8 cellular contexts compared by ENCODE assay signal in the genomic region with DNA sequence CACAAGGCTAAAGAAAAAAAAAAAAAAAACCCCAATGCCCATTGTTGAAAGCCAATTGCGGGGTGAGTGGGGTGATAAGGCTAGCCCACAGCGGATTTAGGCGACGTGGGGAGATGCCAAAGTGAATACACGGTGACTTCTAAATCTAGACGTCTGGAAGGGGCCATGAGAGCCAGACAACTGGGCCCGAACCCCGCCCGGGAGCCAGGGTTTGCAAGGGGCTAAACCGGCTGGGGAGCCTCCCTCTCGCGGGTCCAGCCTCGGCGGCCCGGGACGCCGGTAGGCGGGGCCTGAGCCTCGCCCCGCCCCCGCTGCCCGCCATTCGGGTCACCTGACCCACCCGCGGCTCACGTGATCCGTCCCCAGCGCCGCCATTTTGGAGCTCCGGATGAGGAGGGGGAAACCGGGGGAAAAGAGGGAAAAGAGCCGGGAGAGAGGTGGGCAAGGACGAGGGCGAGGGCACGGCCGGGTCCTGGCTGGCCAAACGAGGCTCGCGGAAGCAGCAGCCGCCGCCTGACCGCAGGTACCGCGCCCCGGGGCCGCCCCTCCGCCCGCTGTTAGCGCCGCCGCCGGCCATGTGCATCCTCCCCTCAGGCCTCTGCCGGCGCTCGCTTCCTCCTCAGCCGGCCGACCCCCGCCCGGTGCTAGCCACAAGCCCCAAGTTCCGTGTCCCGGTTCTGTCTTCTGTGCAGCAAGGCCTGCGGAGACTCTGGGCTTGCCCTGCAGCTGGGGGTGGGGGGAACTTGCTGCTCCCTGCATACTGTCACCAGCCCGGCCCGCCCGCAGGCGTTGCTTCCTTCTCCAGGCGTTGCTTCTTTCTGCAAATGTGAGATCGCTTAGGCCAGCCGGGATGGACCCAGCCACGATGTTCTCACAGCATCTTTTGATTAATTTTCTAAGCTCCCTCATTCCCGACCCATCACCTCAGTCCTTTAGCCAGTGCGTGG. TPM values are rescaled to one million over a fixed set of nuclear protein-coding genes. Genes with fewer than 3 reads are reported as not detected.
DNase-seq lines count a peak whose midpoint lies in the region; ATAC-seq, FAIRE-seq and TF ChIP-seq lines count a peak whose summit lies in the region.

Gene ZNF507 (plus strand): TSS at position 350 of the 947 bp plus-strand sequence. CDS start 7,221 bp downstream, outside the sequence.

- peak within 1 kb of the TSS; percentile 95 for H3K9ac ChIP-seq in adipocyte (ENCODE audit: low read length)

- peaks cover 26% of the 10 kb centered on the region for H3K4me1 ChIP-seq in adipocyte (ENCODE audit: control insufficient read depth, insufficient read depth, low read length)
- peaks cover 0 to 42% (median 35%) of the 10 kb centered on the region in 9 donors for H3K4me1 ChIP-seq in heart right ventricle

- H3K4me3 Mint-ChIP-seq in T-cell (peak within 1 kb of the TSS; percentile 86 to 98 (median 95)), type B pancreatic cell (peak within 1 kb of the TSS; percentile 94)

- peak; percentile 83 for ATAC-seq in HG02623 (IDR thresholded peaks at IDR 0.05; ENCODE audit: unreplicated experiment)
- ATAC-seq in T-cell (replicated peaks in 1 of 4) = peak; percentile 85 to 91 (median 88)
- ATAC-seq in heart right ventricle = peak; percentile 94 to 99 (median 97)

- H3K9me3 ChIP-seq in adipocyte (ENCODE audit: control insufficient read depth, low read length) (no peaks in the 10 kb centered on the region), heart right ventricle (no peaks in the 10 kb centered on the region)

- CTCF ChIA-PET in T-cell (lab: Charles Lee) = interaction anchor here (0.6 to 0.8 kb wide), 4 partner anchors 59 to 1874 kb away, joined by 3 to 12 read pairs (median 4); partner anchors contain the start of gene DPY19L3 (in 1 of the 2)

- peak; percentile 82 for FAIRE-seq in GM12892 (lab: Jason Lieb, UNC)

- H3K27me3 ChIP-seq in adipocyte (replicated peaks; ENCODE audit: control insufficient read depth, insufficient read depth, low read length) (no peaks in the 10 kb centered on the region), heart right ventricle (peaks cover 0 to 98% (median 0%) of the 10 kb centered on the region in 7 donors)

- H3K36me3 Mint-ChIP-seq in T-cell (peaks cover 20% of the 10 kb centered on the region), type B pancreatic cell (peaks cover 17% of the 10 kb centered on the region)

- TF ChIP-seq POLR2A in GM12892 (IDR thresholded peaks at IDR 0.05; ENCODE audit: low read depth, low read length) = peak; percentile 56; the same call in 1 of the 2 replicates

- peaks cover 26% of the 10 kb centered on the region for H3K36me3 ChIP-seq in adipocyte (ENCODE audit: control insufficient read depth, insufficient read depth, low read length, severe bottlenecking)
- H3K36me3 ChIP-seq in heart right ventricle = peaks cover 0 to 34% (median 8%) of the 10 kb centered on the region in 9 donors

- H3K27me3 Mint-ChIP-seq in T-cell = peaks cover 0 to 7% of the 10 kb centered on the region in 2 donors
- no peaks in the 10 kb centered on the region for H3K27me3 Mint-ChIP-seq in type B pancreatic cell

- H3K27ac Mint-ChIP-seq in T-cell (peak within 1 kb of the TSS; percentile 93), type B pancreatic cell (peak within 1 kb of the TSS; percentile 89)

- POLR2A ChIA-PET in T-cell (lab: Charles Lee) = interaction anchor here (0.6 to 0.8 kb wide), 2 partner anchors 9 to 223 kb away, joined by 3 to 4 read pairs; no protein-coding TSS in a partner anchor

- H3K9me3 Mint-ChIP-seq in T-cell (no peaks in the 10 kb centered on the region), type B pancreatic cell (no peaks in the 10 kb centered on the region)

- TF ChIP-seq CTCF in heart right ventricle (IDR thresholded peaks at IDR 0.05) (peak in 2 of 9 donors; percentile 21 to 28), type B pancreatic cell (conservative IDR thresholded peaks at IDR 0.05) (no peak)

- 3 to 4% methylated on average over 66 to 72 of the region's 72 CpGs for WGBS in heart right ventricle, 2 donors

- H3K4me1 Mint-ChIP-seq in T-cell (peaks cover 38 to 48% (median 45%) of the 10 kb centered on the region in 3 donors), type B pancreatic cell (ENCODE audit: unreplicated experiment) (peaks cover 15% of the 10 kb centered on the region)

- H3K4me3 ChIP-seq in adipocyte (ENCODE audit: low read length) = peak within 1 kb of the TSS; percentile 94
- H3K4me3 ChIP-seq in heart right ventricle = peak within 1 kb of the TSS; percentile 77 to 98 (median 90)

- DNase-seq in GM12892 (ENCODE audit: insufficient read length) (peak; percentile 93), NCI-H1092 (lab: John Stamatoyannopoulos, UW) (peak; percentile 59), T-cell (peak; percentile 34 to 83 (median 70)), adipocyte (ENCODE audit: low read depth) (peak; percentile 93), heart right ventricle (peak; percentile 82 to 87), posterior vena cava (ENCODE audit: low spot score) (peak; percentile 94), type B pancreatic cell (ENCODE audit: extremely low spot score, unreplicated experiment) (peak; percentile 92)

- intact Hi-C loops in heart right ventricle (cut with DNase I) = loop anchor here in 6 of 10 donors (5.0 to 10.0 kb wide), 5 partner anchors 59 to 239 kb away; partner anchors contain the start of genes DPY19L3 (in 4 of the 6) and PDCD5 (in 4 of the 6)
- intact Hi-C loops in posterior vena cava (cut with DNase I) = no loop called here

- peak within 1 kb of the TSS; percentile 16 to 91 (median 85) for H3K27ac ChIP-seq in heart right ventricle

RNA-seq across cellular contexts. Expression of gene ZNF507, which starts in this region (rescaled TPM):
- 10.9 TPM for polyA plus RNA-seq in GM12892 (2012; ENCODE audit: missing spikeins)
- total RNA-seq in T-cell (10 to 100 TPM; 32.6 to 38.2 (median 35.9) TPM), heart right ventricle (10 to 100 TPM; 13.3 to 26.6 (median 17.7) TPM), posterior vena cava (10 to 100 TPM; 16.1 to 18.9 TPM), type B pancreatic cell (ENCODE audit: low replicate concordance) (22.4 and 32.5 TPM in 2 replicates)
- 1 to 10 TPM; 2.7 to 5.6 TPM for polyA plus RNA-seq in heart right ventricle

Comparison
In these comparisons a context has a peak if more than half of its experiments do, and no peak if none do; other contexts are left out.
1. Peak in every context shown above with its lines: DNase-seq, ATAC-seq, H3K4me3 ChIP-seq and H3K27ac ChIP-seq.
2. intact Hi-C loops: an anchor here in heart right ventricle (5.0 to 10.0 kb wide); none called in posterior vena cava.